ENCODE assay signal across 1 cellular context in genomic region chr15:53034767-53035245, GRCh38.
A peak's percentile ranks its signal among the peaks of the same experiment; 100 is the strongest.
TF ChIP-seq lines count a peak whose summit lies in the region.

No MANE protein-coding gene starts in this region.

TF ChIP-seq in HepG2, 621 proteins besides CTCF, POLR2A, EP300 and RAD21 (continued from another document and continues in another):
- no peak for TF ChIP-seq ZNF18 (CRISPR knock-in tag; IDR thresholded peaks at IDR 0.05; ENCODE audit: insufficient replicate concordance)
- no peak for TF ChIP-seq ZNF652 (CRISPR knock-in tag; IDR thresholded peaks at IDR 0.05; ENCODE audit: borderline replicate concordance, low read depth)
- TF ChIP-seq RARA (CRISPR knock-in tag; IDR thresholded peaks at IDR 0.05): peak; percentile 94
- TF ChIP-seq ZNF770 (CRISPR knock-in tag; IDR thresholded peaks at IDR 0.05): no peak
- 0 out of 2 replicates have a peak, but pooled peaks have one; percentile 41 for TF ChIP-seq ERF (CRISPR knock-in tag; IDR thresholded peaks at IDR 0.05)
- TF ChIP-seq FLYWCH1 (CRISPR knock-in tag; IDR thresholded peaks at IDR 0.05): no peak
- no peak for TF ChIP-seq ELK4 (CRISPR knock-in tag; IDR thresholded peaks at IDR 0.05; ENCODE audit: borderline replicate concordance)
- TF ChIP-seq EHMT2 (IDR thresholded peaks at IDR 0.05; ENCODE audit: borderline replicate concordance, low read depth, low read length): no peak; the same call in 1 of the 2 replicates
- no peak for TF ChIP-seq ZFP37 (CRISPR knock-in tag; IDR thresholded peaks at IDR 0.05; ENCODE audit: borderline replicate concordance)
- TF ChIP-seq PRDM15 (CRISPR knock-in tag; IDR thresholded peaks at IDR 0.05): no peak
- no peak for TF ChIP-seq ZC3H13 (CRISPR knock-in tag; IDR thresholded peaks at IDR 0.05)
- TF ChIP-seq ETS1 (CRISPR knock-in tag; IDR thresholded peaks at IDR 0.05): no peak
- no peak for TF ChIP-seq ARNT2 (CRISPR knock-in tag; IDR thresholded peaks at IDR 0.05; ENCODE audit: low read depth)
- no peak for TF ChIP-seq SMYD3 (CRISPR knock-in tag; IDR thresholded peaks at IDR 0.05)
- TF ChIP-seq NFIB (CRISPR knock-in tag; IDR thresholded peaks at IDR 0.05; ENCODE audit: borderline replicate concordance): no peak
- peak; percentile 73; the same call in 1 of the 2 replicates for TF ChIP-seq NFE2 (CRISPR knock-in tag; IDR thresholded peaks at IDR 0.05)
- TF ChIP-seq CEBPZ (IDR thresholded peaks at IDR 0.05; ENCODE audit: low read length): no peak
- TF ChIP-seq ZNF766 (CRISPR knock-in tag; IDR thresholded peaks at IDR 0.05; ENCODE audit: borderline replicate concordance): no peak
- no peak for TF ChIP-seq SRSF1 (optimal IDR thresholded peaks at IDR 0.05; ENCODE audit: low read depth, low read length)
- peak; percentile 91; the same call in 1 of the 2 replicates for TF ChIP-seq THRA (CRISPR knock-in tag; IDR thresholded peaks at IDR 0.05; ENCODE audit: borderline replicate concordance)
- no peak for TF ChIP-seq GLI4 (CRISPR knock-in tag; IDR thresholded peaks at IDR 0.05; ENCODE audit: borderline replicate concordance)
- TF ChIP-seq HNF1B (CRISPR knock-in tag; IDR thresholded peaks at IDR 0.05): 0 out of 2 replicates have a peak, but pooled peaks have one; percentile 29
- no peak for TF ChIP-seq SALL2 (CRISPR knock-in tag; IDR thresholded peaks at IDR 0.05)
- TF ChIP-seq KIAA2018 (CRISPR knock-in tag; IDR thresholded peaks at IDR 0.05; ENCODE audit: borderline replicate concordance): no peak
- no peak for TF ChIP-seq ZNF737 (CRISPR knock-in tag; IDR thresholded peaks at IDR 0.05; ENCODE audit: borderline replicate concordance)
- no peak for TF ChIP-seq ZNF615 (CRISPR knock-in tag; IDR thresholded peaks at IDR 0.05; ENCODE audit: borderline replicate concordance)
- TF ChIP-seq ZNF841 (CRISPR knock-in tag; IDR thresholded peaks at IDR 0.05; ENCODE audit: borderline replicate concordance): no peak
